ENCODE assay signal across 17 cellular contexts in the genomic region with DNA sequence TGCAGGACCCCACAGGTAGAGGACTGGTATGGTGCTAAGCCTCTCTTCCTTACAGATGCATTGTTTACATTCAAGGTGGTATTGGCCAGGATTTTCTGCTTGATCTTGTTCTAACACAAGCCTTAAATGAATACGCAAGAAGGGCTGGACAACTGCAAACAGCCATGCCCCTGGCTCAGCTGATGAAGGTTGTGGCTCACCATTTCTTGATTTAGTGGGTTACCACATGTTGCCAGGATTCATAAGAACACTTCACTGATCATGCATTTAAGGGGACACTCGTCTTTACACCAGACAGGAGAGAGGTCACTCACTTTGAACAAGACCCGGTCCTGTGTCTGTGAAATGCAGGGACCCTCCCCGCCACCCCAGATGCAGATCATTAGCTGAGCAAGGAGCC.
A peak's percentile ranks its signal among the peaks of the same experiment; 100 is the strongest.
DNase-seq lines count a peak whose midpoint lies in the region; ATAC-seq, FAIRE-seq and TF ChIP-seq lines count a peak whose summit lies in the region.
"Had no signal": no experiment of that assay in that cellular context is flagged by ENCODE, and none has a peak within 500 bp of the region (broad histone marks: within the 10 kb centered on the region; RNA-seq: fewer than 3 reads in every experiment).

No MANE protein-coding gene starts in this region.

- H4K8ac ChIP-seq in H1 (ENCODE audit: extremely low read depth, insufficient read depth, low read length): no peak overlapping the region

- POLR2A ChIA-PET in H1 (lab: Charles Lee; ENCODE audit: partially characterized antibody): no interaction called here
- POLR2A ChIA-PET in activated CD4-positive, alpha-beta memory T cell treated with anti-CD3 and anti-CD28 coated beads, Interleukin-2, amount 10 ng/mL, durations not matched to agents 7 days and 5 days (lab: Charles Lee): no interaction called here

- H3K4me1 Mint-ChIP-seq in GM23338 (peaks cover 36% of the 10 kb centered on the region), neural progenitor cell (peaks cover 11% of the 10 kb centered on the region)
- H3K4me1 Mint-ChIP-seq in activated CD4-positive, alpha-beta memory T cell treated with anti-CD3 and anti-CD28 coated beads, Interleukin-2, amount 10 ng/mL, durations not matched to agents 7 days and 5 days: peaks cover 22% of the 10 kb centered on the region

- H2BK20ac ChIP-seq in H1 (ENCODE audit: low read length): no peak overlapping the region

- H3K9me3 ChIP-seq in H1 (ENCODE audit: insufficient read depth in 2 of 2, low read depth in 1 of 2, low read length in 1 of 2) (no peaks in the 10 kb centered on the region), neural progenitor cell (ENCODE audit: low read depth) (no peaks in the 10 kb centered on the region)
- H3K9me3 ChIP-seq: Caco-2, HAP-1 had no signal

- H3K27ac ChIP-seq in GM23338 (ENCODE audit: low read depth) (no peak overlapping the region), VCaP (peak overlapping the region; percentile 82), H1 (ENCODE audit: low read depth, low read length) (no peak overlapping the region), neural progenitor cell (no peak overlapping the region)

- no peak for TF ChIP-seq POLR2A in H1 (IDR thresholded peaks at IDR 0.05; ENCODE audit: control extremely low read depth in 1 of 2, low read depth in 2 of 2, low read length in 2 of 2)

- H3K27ac Mint-ChIP-seq in GM23338 (peak overlapping the region; percentile 58; the same call in 1 of the 2 replicates), neural progenitor cell (no peak overlapping the region)
- no peak overlapping the region for H3K27ac Mint-ChIP-seq in activated CD4-positive, alpha-beta memory T cell treated with anti-CD3 and anti-CD28 coated beads, Interleukin-2, amount 10 ng/mL, durations not matched to agents 7 days and 5 days
- H3K27ac Mint-ChIP-seq: CD14-positive monocyte had no signal

- H3K4me3 ChIP-seq in GM23338: peak overlapping the region; percentile 30; the same call in 1 of the 2 replicates
- no peak overlapping the region for H3K4me3 ChIP-seq in H1 (ENCODE audit: extremely low read depth in 1 of 4, insufficient read depth in 2 of 4, low read depth in 3 of 4, low read length in 4 of 4)
- H3K4me3 ChIP-seq in neural progenitor cell: no peak overlapping the region
- H3K4me3 ChIP-seq: HAP-1 had no signal

- H3K4me2 ChIP-seq in GM23338 (peak overlapping the region; percentile 75), H1 (ENCODE audit: insufficient read depth in 1 of 2, low read depth in 2 of 2, low read length in 2 of 2) (peak overlapping the region in 1 of 2 experiments; percentile 22; a peak in 2 of 4 replicates), neural progenitor cell (peak overlapping the region; percentile 11)

- DNase-seq in GM23338 (ENCODE audit: low spot score): no peak
- DNase-seq in H1 (ENCODE audit: low read depth in 1 of 2, low spot score in 2 of 2): peak in 1 of 2 experiments; percentile 43
- no peak for DNase-seq in neural progenitor cell (ENCODE audit: low spot score)
- DNase-seq in NCI-H748 treated with DMSO at 0.1 percent for 48 hours (lab: John Stamatoyannopoulos, UW): no peak
- no peak for DNase-seq in NCI-H526 (lab: John Stamatoyannopoulos, UW)
- DNase-seq in AML-193 (lab: John Stamatoyannopoulos, UW): no peak
- DNase-seq in activated CD4-positive, alpha-beta memory T cell treated with anti-CD3 and anti-CD28 coated beads, Interleukin-2, amount 10 ng/mL, durations not matched to agents 7 days and 5 days: no peak
- DNase-seq: Caco-2; CD8-positive, alpha-beta memory T cell; DND-41; GF-D8; GOT3 had no signal

- TF ChIP-seq RAD21 in H1 (IDR thresholded peaks at IDR 0.05 in 1 of 2, conservative IDR thresholded peaks at IDR 0.05 in 1 of 2; ENCODE audit: low read depth in 2 of 2, low read length in 2 of 2): no peak

- H3K36me3 ChIP-seq in GM23338 (ENCODE audit: insufficient read depth) (no peaks in the 10 kb centered on the region), H1 (ENCODE audit: control insufficient read depth in 2 of 4, insufficient read depth in 4 of 4, low read length in 3 of 4) (no peaks in the 10 kb centered on the region), neural progenitor cell (no peaks in the 10 kb centered on the region)
- H3K36me3 ChIP-seq: HAP-1 had no signal

- H3K14ac ChIP-seq in H1 (ENCODE audit: insufficient read length): no peak overlapping the region

- H3K18ac ChIP-seq in H1 (ENCODE audit: extremely low read depth, low read length): 0 out of 2 replicates have a peak overlapping the region, but pooled peaks have one; percentile 34

- TF ChIP-seq CTCF in GM23338 (conservative IDR thresholded peaks at IDR 0.05; ENCODE audit: low read depth in 2 of 2) (no peak), VCaP (conservative IDR thresholded peaks at IDR 0.05) (no peak), H1 (IDR thresholded peaks at IDR 0.05; ENCODE audit: control extremely low read depth in 1 of 3, insufficient read depth in 1 of 3, low read depth in 1 of 3, low read length in 3 of 3) (no peak), neural progenitor cell (IDR thresholded peaks at IDR 0.05) (no peak)

- H3K79me1 ChIP-seq in H1 (ENCODE audit: low read depth, low read length): no peaks in the 10 kb centered on the region

- H2AK5ac ChIP-seq in H1 (ENCODE audit: low read depth, low read length): no peak overlapping the region

- WGBS in H1 (ENCODE audit: extremely low coverage in 1 of 2, insufficient coverage in 1 of 2, insufficient read length in 1 of 2, insufficient replicate concordance in 2 of 2, low coverage in 1 of 2, low lambda C conversion rate in 2 of 2, missing lambda C conversion rate in 1 of 2), 2 experiments: 87% methylated on average over 4 of the region's 4 CpGs; no CpG with 5 or more reads in 1 of the 2 experiments

- no peaks in the 10 kb centered on the region; the same call in 2 of the 3 replicates for H3K9me3 Mint-ChIP-seq in GM23338
- H3K9me3 Mint-ChIP-seq in neural progenitor cell: no peaks in the 10 kb centered on the region
- peaks cover 2% of the 10 kb centered on the region for H3K9me3 Mint-ChIP-seq in activated CD4-positive, alpha-beta memory T cell treated with anti-CD3 and anti-CD28 coated beads, Interleukin-2, amount 10 ng/mL, durations not matched to agents 7 days and 5 days
- H3K9me3 Mint-ChIP-seq: CD8-positive, alpha-beta memory T cell had no signal

- H3K56ac ChIP-seq in H1 (replicated peaks; ENCODE audit: insufficient read length, low read depth, low read length): no peak overlapping the region

- no peaks in the 10 kb centered on the region for H3K27me3 ChIP-seq in GM23338 (ENCODE audit: insufficient read depth)
- H3K27me3 ChIP-seq in H1 (replicated peaks in 1 of 4; ENCODE audit: control insufficient read depth in 3 of 4, extremely low read depth in 1 of 4, insufficient read depth in 3 of 4, low read length in 3 of 4): no peaks in the 10 kb centered on the region
- H3K27me3 ChIP-seq in neural progenitor cell: no peaks in the 10 kb centered on the region

- TF ChIP-seq EP300 in H1 (IDR thresholded peaks at IDR 0.05; ENCODE audit: borderline replicate concordance in 1 of 2, low read depth in 2 of 2, low read length in 2 of 2): no peak

- no peaks in the 10 kb centered on the region for H3F3A ChIP-seq in GM23338 (replicated peaks; ENCODE audit: low read depth)
- no peaks in the 10 kb centered on the region for H3F3A ChIP-seq in neural progenitor cell (ENCODE audit: low read depth)

- no peak overlapping the region for H4K91ac ChIP-seq in H1 (replicated peaks; ENCODE audit: insufficient read length, low read length)

- no peak overlapping the region for H3K23ac ChIP-seq in H1 (ENCODE audit: insufficient read length)

- FAIRE-seq in H1 (lab: Jason Lieb, UNC): no peak
- FAIRE-seq: HepG2, HTR-8/SVneo had no signal

- CTCF ChIA-PET in H1 (lab: Charles Lee; ENCODE audit: partially characterized antibody): interaction anchor here (0.8 to 1.7 kb wide), 8 partner anchors 12 to 355 kb away, joined by 3 to 8 read pairs (median 3); no protein-coding TSS in a partner anchor
- CTCF ChIA-PET in activated CD4-positive, alpha-beta memory T cell treated with anti-CD3 and anti-CD28 coated beads, Interleukin-2, amount 10 ng/mL, durations not matched to agents 7 days and 5 days (lab: Charles Lee): no interaction called here

- H3K27me3 Mint-ChIP-seq in GM23338 (ENCODE audit: insufficient read depth, low read depth, poor library complexity) (peaks cover 9% of the 10 kb centered on the region), neural progenitor cell (ENCODE audit: insufficient read depth, low read depth) (peaks cover 14% of the 10 kb centered on the region)
- peaks cover 21% of the 10 kb centered on the region for H3K27me3 Mint-ChIP-seq in activated CD4-positive, alpha-beta memory T cell treated with anti-CD3 and anti-CD28 coated beads, Interleukin-2, amount 10 ng/mL, durations not matched to agents 7 days and 5 days
- H3K27me3 Mint-ChIP-seq: CD8-positive, alpha-beta memory T cell had no signal

- H4K5ac ChIP-seq in H1 (ENCODE audit: insufficient read length, low read depth, low read length): no peak overlapping the region

- H3K79me2 ChIP-seq in GM23338 (replicated peaks; ENCODE audit: insufficient read depth) (no peaks in the 10 kb centered on the region), H1 (ENCODE audit: control insufficient read depth in 1 of 2, insufficient read depth in 2 of 2, low read length in 2 of 2) (no peaks in the 10 kb centered on the region), neural progenitor cell (ENCODE audit: low read depth) (no peaks in the 10 kb centered on the region)

- peaks cover 3% of the 10 kb centered on the region; the same call in 1 of the 2 replicates for H3K23me2 ChIP-seq in H1 (ENCODE audit: low read depth, low read length)

- H2BK15ac ChIP-seq in H1 (ENCODE audit: low read length): no peak overlapping the region

- no peak overlapping the region for H3K4ac ChIP-seq in H1 (replicated peaks; ENCODE audit: insufficient read length, low read depth, low read length)

- H3K4me1 ChIP-seq in GM23338 (ENCODE audit: insufficient read depth): peaks cover 29% of the 10 kb centered on the region
- peaks cover 7 to 17% (median 12%) of the 10 kb centered on the region in 4 experiments; a peak in 5 of 7 replicates for H3K4me1 ChIP-seq in H1 (replicated peaks in 1 of 4; ENCODE audit: control insufficient read depth in 3 of 4, insufficient read depth in 4 of 4, low read length in 3 of 4)
- peaks cover 7% of the 10 kb centered on the region for H3K4me1 ChIP-seq in neural progenitor cell
- H3K4me1 ChIP-seq: HAP-1 had no signal

- H2AFZ ChIP-seq in GM23338: no peak overlapping the region
- H2AFZ ChIP-seq in H1 (ENCODE audit: low read length): no peak overlapping the region
- H2AFZ ChIP-seq in neural progenitor cell (replicated peaks): no peak overlapping the region

- no peak overlapping the region for H2BK5ac ChIP-seq in H1 (ENCODE audit: low read depth, low read length)

- H2BK12ac ChIP-seq in H1 (ENCODE audit: low read depth, low read length): no peak overlapping the region

- H3K9ac ChIP-seq in H1 (replicated peaks in 1 of 4; ENCODE audit: extremely low read depth in 1 of 4, low read depth in 3 of 4, low read length in 3 of 4) (no peak overlapping the region; a peak in 1 of 7 replicates), neural progenitor cell (no peak overlapping the region)

- H3K36me3 Mint-ChIP-seq in GM23338 (ENCODE audit: low read depth) (no peaks in the 10 kb centered on the region), neural progenitor cell (no peaks in the 10 kb centered on the region)
- peaks cover 4% of the 10 kb centered on the region for H3K36me3 Mint-ChIP-seq in activated CD4-positive, alpha-beta memory T cell treated with anti-CD3 and anti-CD28 coated beads, Interleukin-2, amount 10 ng/mL, durations not matched to agents 7 days and 5 days (ENCODE audit: low read depth)
- H3K36me3 Mint-ChIP-seq: CD8-positive, alpha-beta memory T cell had no signal

- H2BK120ac ChIP-seq in H1 (replicated peaks; ENCODE audit: low read depth, low read length): no peak overlapping the region

- H4K20me1 ChIP-seq in GM23338 (replicated peaks; ENCODE audit: insufficient read depth) (no peaks in the 10 kb centered on the region), H1 (replicated peaks in 1 of 2; ENCODE audit: control insufficient read depth in 1 of 2, insufficient read depth in 2 of 2, low read length in 2 of 2) (no peaks in the 10 kb centered on the region), neural progenitor cell (ENCODE audit: low read depth) (no peaks in the 10 kb centered on the region)

- H3K4me3 Mint-ChIP-seq in GM23338 (no peak overlapping the region), neural progenitor cell (no peak overlapping the region)
- no peak overlapping the region for H3K4me3 Mint-ChIP-seq in activated CD4-positive, alpha-beta memory T cell treated with anti-CD3 and anti-CD28 coated beads, Interleukin-2, amount 10 ng/mL, durations not matched to agents 7 days and 5 days
- H3K4me3 Mint-ChIP-seq: CD14-positive monocyte had no signal

- H3K9me2 ChIP-seq in GM23338 (ENCODE audit: insufficient read depth): no peaks in the 10 kb centered on the region

- ATAC-seq in GM23338: no peak; the same call in 2 of the 3 replicates
